In genomic region chr1:44738985-44739360, GRCh38 we compare ENCODE assay signal across 6 cellular contexts. TPM values are rescaled to one million over a fixed set of nuclear protein-coding genes. Genes with fewer than 3 reads are reported as not detected.
A peak's percentile ranks its signal among the peaks of the same experiment; 100 is the strongest.
DNase-seq lines count a peak whose midpoint lies in the region; ATAC-seq and TF ChIP-seq lines count a peak whose summit lies in the region.
"Not testable (repeated sequence)": the region's sequence is repeated elsewhere in the genome, so short reads cannot be mapped to it uniquely, and the experiment has no call there.

No MANE protein-coding gene starts in this region.

- TF ChIP-seq POLR2A in testis (IDR thresholded peaks at IDR 0.05), result not testable (repeated sequence)

- H3K27me3 ChIP-seq in RWPE2 (ENCODE audit: insufficient read depth, poor library complexity, severe bottlenecking); foreskin keratinocyte; testis: not testable (repeated sequence)

- H3K36me3 ChIP-seq in RWPE2 (ENCODE audit: low read depth), result peaks cover 30% of the 10 kb centered on the region
- not testable (repeated sequence) for H3K36me3 ChIP-seq in testis (ENCODE audit: low read depth, missing control alignments)

- H3K9me3 ChIP-seq in RWPE2 (ENCODE audit: severe bottlenecking); testis: not testable (repeated sequence)

- peak overlapping the region; percentile 83 to 98 (median 96) for H3K27ac Mint-ChIP-seq in naive thymus-derived CD8-positive, alpha-beta T cell

- not testable (repeated sequence) for H3K36me3 Mint-ChIP-seq in naive thymus-derived CD8-positive, alpha-beta T cell

- H3K9me3 Mint-ChIP-seq in naive thymus-derived CD8-positive, alpha-beta T cell, result not testable (repeated sequence)

- H3K4me3 ChIP-seq in GM08714 (ENCODE audit: low read length), result peak overlapping the region; percentile 87
- H3K4me3 ChIP-seq in RWPE2 (ENCODE audit: severe bottlenecking), result peak overlapping the region; percentile 68
- peak overlapping the region; percentile 78 for H3K4me3 ChIP-seq in astrocyte of the cerebellum (ENCODE audit: low read depth, low read length)
- H3K4me3 ChIP-seq in testis, result peak overlapping the region; percentile 57 to 71

- H3K4me1 Mint-ChIP-seq in naive thymus-derived CD8-positive, alpha-beta T cell, result peaks cover 5 to 19% (median 14%) of the 10 kb centered on the region in 4 donors

- intact Hi-C loops in testis (cut with DNase I; ENCODE audit: low total_unique reads), result not testable (repeated sequence)

- not testable (repeated sequence) for TF ChIP-seq CTCF in RWPE2 (IDR thresholded peaks at IDR 0.05; ENCODE audit: poor library complexity, severe bottlenecking); astrocyte of the cerebellum (IDR thresholded peaks at IDR 0.05; ENCODE audit: low read depth, low read length, missing control alignments); foreskin keratinocyte (conservative IDR thresholded peaks at IDR 0.05); testis (IDR thresholded peaks at IDR 0.05)

- H3K27me3 Mint-ChIP-seq in naive thymus-derived CD8-positive, alpha-beta T cell, result not testable (repeated sequence)

- ATAC-seq in RWPE2 (ENCODE audit: low read depth); foreskin keratinocyte: not testable (repeated sequence)
- peak in 1 of 2 donors; percentile 1 for ATAC-seq in naive thymus-derived CD8-positive, alpha-beta T cell

- not testable (repeated sequence) for DNase-seq in RWPE2 (ENCODE audit: low spot score); astrocyte of the cerebellum (ENCODE audit: low read depth); foreskin keratinocyte; naive thymus-derived CD8-positive, alpha-beta T cell; testis

- not testable (repeated sequence) for H3K4me1 ChIP-seq in RWPE2 (ENCODE audit: insufficient read depth, poor library complexity, severe bottlenecking); foreskin keratinocyte; testis

- POLR2A ChIA-PET in naive thymus-derived CD8-positive, alpha-beta T cell (lab: Charles Lee), result interaction anchor here (0.7 to 2.9 kb wide), 5 partner anchors 8 to 566 kb away, joined by 4 to 22 read pairs (median 4); partner anchors contain the start of genes PLK3, RNU5D-1 and RPS8

- in situ Hi-C loops in astrocyte of the cerebellum (cut with HindIII; ENCODE audit: low sequenced_read_pairs), result not testable (repeated sequence)

- WGBS in testis, 2 donors, result 40 to 68% methylated on average over 1 of the region's 1 CpG

- peak overlapping the region; percentile 83 to 96 (median 93) for H3K4me3 Mint-ChIP-seq in naive thymus-derived CD8-positive, alpha-beta T cell

- H3K27ac ChIP-seq in RWPE2 (ENCODE audit: poor library complexity, severe bottlenecking) (peak overlapping the region; percentile 53), foreskin keratinocyte (peak overlapping the region; percentile 6), testis (peak overlapping the region; percentile 86 to 94)

RNA-seq across cellular contexts. Expression of gene KIF2C, which starts 0.7 kb away (rescaled TPM):
- total RNA-seq in foreskin keratinocyte (36.6 and 49.1 TPM in 2 replicates), testis (100 to 1,000 TPM in 1 of 2 donors, 10 to 100 TPM in 1; 53.5 to 130 TPM)
- polyA plus RNA-seq in foreskin keratinocyte (25.7 and 36.2 TPM in 2 replicates), testis (ENCODE audit: insufficient read depth, low read depth, low replicate concordance) (167 TPM)
- total RNA-seq in naive thymus-derived CD8-positive, alpha-beta T cell, result under 1 TPM; 0.41 to 0.91 TPM
- polyA plus RNA-seq in naive thymus-derived CD8-positive, alpha-beta T cell, result under 1 TPM; 0.40 to 0.61 (median 0.40) TPM

RNA-seq across cellular contexts. Expression of gene RNU5D-1, which starts 8.0 kb away (rescaled TPM):
- not detected in 2 replicates for total RNA-seq in foreskin keratinocyte
- polyA plus RNA-seq in foreskin keratinocyte, result not detected in 2 replicates
- not detected for total RNA-seq in naive thymus-derived CD8-positive, alpha-beta T cell
- polyA plus RNA-seq in naive thymus-derived CD8-positive, alpha-beta T cell, result not detected
- total RNA-seq in testis, result not detected
- polyA plus RNA-seq in testis (ENCODE audit: insufficient read depth, low read depth, low replicate concordance), result not detected

RNA-seq across cellular contexts. Expression of gene RPS8, which starts 36.4 kb away (rescaled TPM):
- total RNA-seq in foreskin keratinocyte, result 2,270 and 2,325 TPM in 2 replicates
- 2,862 and 2,900 TPM in 2 replicates for polyA plus RNA-seq in foreskin keratinocyte
- 1,000 to 10,000 TPM; 2,208 to 2,330 TPM for total RNA-seq in naive thymus-derived CD8-positive, alpha-beta T cell
- polyA plus RNA-seq in naive thymus-derived CD8-positive, alpha-beta T cell, result 1,000 to 10,000 TPM; 1,336 to 1,571 (median 1,431) TPM
- total RNA-seq in testis, result 100 to 1,000 TPM; 431 to 935 TPM
- 860 TPM for polyA plus RNA-seq in testis (ENCODE audit: insufficient read depth, low read depth, low replicate concordance)

RNA-seq across cellular contexts. Expression of gene BEST4, which starts 49.0 kb away (rescaled TPM):
- total RNA-seq in foreskin keratinocyte (0.14 TPM in 1 of 2 replicates, not detected in the other), testis (1 to 10 TPM; 1.1 to 1.7 TPM)
- polyA plus RNA-seq in foreskin keratinocyte (0.07 and 0.08 TPM in 2 replicates), testis (ENCODE audit: insufficient read depth, low read depth, low replicate concordance) (0.79 TPM)
- total RNA-seq in naive thymus-derived CD8-positive, alpha-beta T cell, result 1 to 10 TPM; 1.6 to 2.2 TPM
- polyA plus RNA-seq in naive thymus-derived CD8-positive, alpha-beta T cell, result under 1 TPM in 2 of 3 donors, not detected in 1; 0.29 to 0.32 TPM

Comparison
In these comparisons a context has a peak if more than half of its experiments do, and no peak if none do; other contexts are left out.
1. H3K27ac ChIP-seq: peak in every context shown above with its lines; median percentile 90 in testis; 53 in RWPE2; 6 in foreskin keratinocyte.
2. RNA of gene KIF2C, which starts 0.7 kb away (total RNA-seq): 53.5 to 130 TPM in testis and 36.6 to 49.1 TPM in foreskin keratinocyte; 0.41 to 0.91 TPM in naive thymus-derived CD8-positive, alpha-beta T cell; every median in the first group is over 10 times any median in the second.
3. Peak in every context shown above with its lines, with median percentiles within 50 percentile points of each other: H3K4me3 ChIP-seq.